Comparison of ENCODE assay signal across 17 cellular contexts in genomic region chrX:117995378-117995777, GRCh38.
"Had no signal": no experiment of that assay in that cellular context is flagged by ENCODE, and none has a peak within 500 bp of the region (broad histone marks: within the 10 kb centered on the region; RNA-seq: fewer than 3 reads in every experiment).

No MANE protein-coding gene starts in this region.

- H3K4me2 ChIP-seq: smooth muscle cell had no signal

- H3K36me3 ChIP-seq: esophagus squamous epithelium, gastroesophageal sphincter, left ventricle myocardium inferior, lower lobe of right lung, right atrium auricular region had no signal

- DNase-seq: effector memory CD4-positive, alpha-beta T cell; esophagus squamous epithelium; glutamatergic neuron; immature natural killer cell; left cardiac atrium; left ventricle myocardium inferior; lower lobe of right lung; natural killer cell; posterior cingulate gyrus; stimulated activated CD4-positive, alpha-beta T cell treated with anti-CD3 and anti-CD28 coated beads, Interleukin-2, amount 100 ng/mL, for 48 hours; stimulated activated naive CD4-positive, alpha-beta T cell treated with Interleukin-2 at 50 U/mL for 16 hours; trophoblast cell had no signal

- H3K4me1 ChIP-seq: gastroesophageal sphincter, left ventricle myocardium inferior, lower lobe of right lung had no signal

- H3K27me3 ChIP-seq: esophagus squamous epithelium, gastroesophageal sphincter, right atrium auricular region had no signal

- H3K4me3 ChIP-seq: esophagus squamous epithelium, gastroesophageal sphincter, left ventricle myocardium inferior, lower lobe of right lung, right atrium auricular region, smooth muscle cell had no signal

- ATAC-seq: gastroesophageal sphincter, left cardiac atrium, lower lobe of right lung, natural killer cell had no signal

- H3K27ac ChIP-seq: esophagus squamous epithelium, gastroesophageal sphincter, left ventricle myocardium inferior, lower lobe of right lung, right atrium auricular region had no signal

- FAIRE-seq: endometrium, keratinocyte had no signal

- H3K9me3 ChIP-seq: esophagus squamous epithelium, gastroesophageal sphincter, left ventricle myocardium inferior, lower lobe of right lung, right atrium auricular region had no signal
